ENCODE assay signal across 8 cellular contexts in the genomic region with DNA sequence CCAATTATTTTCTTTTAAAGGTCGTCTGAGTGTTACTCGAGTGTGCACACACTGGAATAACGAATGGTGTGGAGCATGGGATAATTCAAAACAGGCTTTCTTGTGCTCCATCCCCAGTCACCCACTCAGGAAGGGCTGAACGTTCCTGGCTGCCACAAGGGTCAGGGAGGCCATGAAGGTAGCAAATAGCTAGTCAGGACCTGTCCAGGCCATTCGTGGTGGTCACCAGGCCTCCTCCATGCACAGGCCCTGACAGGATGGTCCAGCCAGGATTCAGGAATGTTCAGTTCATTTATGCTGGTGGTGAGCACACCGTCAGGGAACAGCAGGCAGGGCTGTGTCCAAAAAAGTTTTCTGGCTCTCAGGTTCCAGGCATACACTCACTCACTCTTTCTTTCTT. TPM values are rescaled to one million over a fixed set of nuclear protein-coding genes. Genes with fewer than 3 reads are reported as not detected.
"Had no signal": no experiment of that assay in that cellular context is flagged by ENCODE, and none has a peak within 500 bp of the region (broad histone marks: within the 10 kb centered on the region; RNA-seq: fewer than 3 reads in every experiment).

No MANE protein-coding gene starts in this region.

- H2AFZ ChIP-seq: GM23338 had no signal

- H3K4me1 Mint-ChIP-seq: IgD-negative memory B cell had no signal

- H3K27ac ChIP-seq: HL-60 had no signal

- H3K4me3 ChIP-seq: GM23338, HAP-1 had no signal

- H3K4me3 Mint-ChIP-seq: GM23338, HFFc6, IgD-negative memory B cell had no signal

- H3K9me3 ChIP-seq: HAP-1 had no signal

- H3K9me3 Mint-ChIP-seq: HFFc6, IgD-negative memory B cell had no signal

- H3K36me3 ChIP-seq: HAP-1 had no signal

- H3K4me2 ChIP-seq: GM23338 had no signal

- H3K36me3 Mint-ChIP-seq: IgD-negative memory B cell had no signal

- DNase-seq: HFFc6, KBM-7 had no signal

- ATAC-seq: GM23338, HCT116 had no signal

- H3K27ac Mint-ChIP-seq: GM23338, HFFc6, IgD-negative memory B cell had no signal

- H3K4me1 ChIP-seq: HAP-1 had no signal

RNA-seq across cellular contexts. Expression of gene NR2E3, which starts 11.7 kb away (rescaled TPM):
- total RNA-seq: HFFc6, HT1080 had no signal
